8 cellular contexts compared by ENCODE assay signal in genomic region chr19:48859711-48860572, GRCh38. TPM values are rescaled to one million over a fixed set of nuclear protein-coding genes. Genes with fewer than 3 reads are reported as not detected.
DNase-seq lines count a peak whose midpoint lies in the region; ATAC-seq and TF ChIP-seq lines count a peak whose summit lies in the region.

No MANE protein-coding gene starts in this region.

- no peak overlapping the region for H3K4me3 ChIP-seq in trophoblast cell (ENCODE audit: low read depth, low read length)

- H2AK5ac ChIP-seq in trophoblast cell (ENCODE audit: low read length) = no peak overlapping the region

- H3K79me2 ChIP-seq in trophoblast cell (ENCODE audit: control insufficient read depth, insufficient read depth, low read length, poor library complexity) = no peaks in the 10 kb centered on the region

- peaks cover 6% of the 10 kb centered on the region; the same call in 1 of the 2 replicates for H3K4me1 Mint-ChIP-seq in HFFc6 (ENCODE audit: low read depth)

- no peak overlapping the region for H3K9ac ChIP-seq in trophoblast cell (ENCODE audit: low read length)

- no peak overlapping the region for H4K8ac ChIP-seq in trophoblast cell (ENCODE audit: low read depth, low read length)

- no peaks in the 10 kb centered on the region for H3K4me1 ChIP-seq in trophoblast cell (ENCODE audit: control insufficient read depth in 1 of 2, insufficient read depth in 2 of 2, low read length in 2 of 2)

- no peak overlapping the region for H3K4me3 Mint-ChIP-seq in HFFc6

- H3K27ac Mint-ChIP-seq in HFFc6 = no peak overlapping the region

- no peak for TF ChIP-seq CTCF in HFFc6 (IDR thresholded peaks at IDR 0.05)

- no peaks in the 10 kb centered on the region; the same call in 1 of the 2 replicates for H3K27me3 Mint-ChIP-seq in HFFc6 (ENCODE audit: insufficient read depth)

- no peaks in the 10 kb centered on the region for H3K36me3 ChIP-seq in trophoblast cell (ENCODE audit: control insufficient read depth in 1 of 2, insufficient read depth in 2 of 2, low read length in 2 of 2)

- ATAC-seq in HG03280 (IDR thresholded peaks at IDR 0.05; ENCODE audit: unreplicated experiment) = peak; percentile 76

- peak; percentile 56 for DNase-seq in activated CD4-positive, alpha-beta T cell treated with anti-CD3 and anti-CD28 coated beads for 48 hours
- DNase-seq in activated CD4-positive, alpha-beta T cell treated with anti-CD3 and anti-CD28 coated beads, Interleukin-2, amount 50 U/mL, for 1 hour = no peak
- DNase-seq in erythroblast (lab: John Stamatoyannopoulos, UW) = peak in 1 of 2 experiments; percentile 78
- peak; percentile 97 to 98 for DNase-seq in trophoblast cell
- DNase-seq in C1 segment of cervical spinal cord (lab: John Stamatoyannopoulos, UW) = no peak
- no peak for DNase-seq in NCI-H2196 (lab: John Stamatoyannopoulos, UW; ENCODE audit: unreplicated experiment)
- no peak for DNase-seq in HFFc6

- H4K91ac ChIP-seq in trophoblast cell (ENCODE audit: low read depth, low read length) = no peak overlapping the region

- no peak overlapping the region for H3K4me2 ChIP-seq in trophoblast cell (ENCODE audit: low read length)

- no CpG with 5 or more reads among the region's 30 CpGs for WGBS in trophoblast cell (ENCODE audit: extremely low coverage, insufficient coverage, insufficient read length)

- H3K18ac ChIP-seq in trophoblast cell (ENCODE audit: low read length) = no peak overlapping the region

- no peaks in the 10 kb centered on the region for H3K79me1 ChIP-seq in trophoblast cell (ENCODE audit: low read length)

- H2BK120ac ChIP-seq in trophoblast cell (ENCODE audit: insufficient read depth, low read length, poor library complexity) = no peak overlapping the region

- H4K12ac ChIP-seq in trophoblast cell (ENCODE audit: low read depth, low read length) = no peak overlapping the region

- H3K27ac ChIP-seq in trophoblast cell (ENCODE audit: low read depth, low read length) = no peak overlapping the region

- H3K14ac ChIP-seq in trophoblast cell (ENCODE audit: low read length) = no peak overlapping the region

- no peak overlapping the region for H3K23ac ChIP-seq in trophoblast cell (ENCODE audit: low read length)

- no peak overlapping the region for H2BK5ac ChIP-seq in trophoblast cell (ENCODE audit: low read depth, low read length, poor library complexity)

- H3K4ac ChIP-seq in trophoblast cell (ENCODE audit: low read depth, low read length) = no peak overlapping the region

- no peak overlapping the region for H2AFZ ChIP-seq in trophoblast cell (ENCODE audit: insufficient read depth, low read length, poor library complexity)

- no peak overlapping the region for H2BK12ac ChIP-seq in trophoblast cell (ENCODE audit: low read length)

- H3K9me3 ChIP-seq in trophoblast cell (ENCODE audit: insufficient read depth, low read depth, low read length) = no peaks in the 10 kb centered on the region

- no peaks in the 10 kb centered on the region for H3K9me3 Mint-ChIP-seq in HFFc6

- H3K36me3 Mint-ChIP-seq in HFFc6 (ENCODE audit: low read depth) = peaks cover 13% of the 10 kb centered on the region

- H3K27me3 ChIP-seq in trophoblast cell (ENCODE audit: insufficient read depth, low read length) = no peaks in the 10 kb centered on the region

- TF ChIP-seq POLR2A in erythroblast (IDR thresholded peaks at IDR 0.05; ENCODE audit: low read length) = peak; percentile 19

RNA-seq across cellular contexts. Expression of gene PLEKHA4, which starts 8.5 kb away (rescaled TPM):
- 2.9 and 3.3 TPM in 2 replicates for polyA plus RNA-seq in trophoblast cell (2013)
- total RNA-seq in HFFc6 (2021; fragmentation: NEBNext Ultra II Directional; extraction: Animal tissue kit (Norgen Biotek cat#: 25700)) = 10 to 100 TPM in 4 of 6 experiments, 1 to 10 TPM in 2; 7.7 to 15.1 (median 13.2) TPM

RNA-seq across cellular contexts. Expression of gene PPP1R15A, which starts 12.3 kb away (rescaled TPM):
- 46.6 and 49.6 TPM in 2 replicates for polyA plus RNA-seq in trophoblast cell (2013)
- total RNA-seq in HFFc6 (2021; fragmentation: NEBNext Ultra II Directional; extraction: Animal tissue kit (Norgen Biotek cat#: 25700)) = 10 to 100 TPM; 70.2 to 97.3 (median 89.6) TPM

RNA-seq across cellular contexts. Expression of gene HSD17B14, which starts 23.7 kb away (rescaled TPM):
- 22.2 and 25.7 TPM in 2 replicates for polyA plus RNA-seq in trophoblast cell (2013)
- total RNA-seq in HFFc6 (2021; fragmentation: NEBNext Ultra II Directional; extraction: Animal tissue kit (Norgen Biotek cat#: 25700)) = 1 to 10 TPM; 2.9 to 10.0 (median 8.9) TPM

RNA-seq across cellular contexts. Expression of gene TULP2, which starts 38.6 kb away (rescaled TPM):
- polyA plus RNA-seq in trophoblast cell (2013) = 0.07 and 0.11 TPM in 2 replicates
- total RNA-seq in HFFc6 (2021; fragmentation: NEBNext Ultra II Directional; extraction: Animal tissue kit (Norgen Biotek cat#: 25700)) = under 1 TPM in 1 of 6 experiments, not detected in 5; 0.38 TPM

RNA-seq across cellular contexts. Expression of gene NUCB1, which starts 40.2 kb away (rescaled TPM):
- polyA plus RNA-seq in trophoblast cell (2013) = 114 and 115 TPM in 2 replicates
- 100 to 1,000 TPM; 129 to 160 (median 152) TPM for total RNA-seq in HFFc6 (2021; fragmentation: NEBNext Ultra II Directional; extraction: Animal tissue kit (Norgen Biotek cat#: 25700))

Comparison
In these comparisons a context has a peak if more than half of its experiments do, and no peak if none do; other contexts are left out.
1. DNase-seq: peak in activated CD4-positive, alpha-beta T cell treated with anti-CD3 and anti-CD28 coated beads for 48 hours (single experiment) and trophoblast cell (2 of 2); none in activated CD4-positive, alpha-beta T cell treated with anti-CD3 and anti-CD28 coated beads, Interleukin-2, amount 50 U/mL, for 1 hour (single experiment), C1 segment of cervical spinal cord (0 of 14), NCI-H2196 (single experiment) and HFFc6 (single experiment).